2 cellular contexts compared by ENCODE assay signal in genomic region chr17:39975801-39976200, GRCh38.
TF ChIP-seq lines count a peak whose summit lies in the region.

No MANE protein-coding gene starts in this region.

TF ChIP-seq in H1, 55 proteins besides CTCF, POLR2A, EP300 and RAD21:
- TF ChIP-seq POU5F1 (IDR thresholded peaks at IDR 0.05; ENCODE audit: low read depth, low read length) (no peak), RFX5 (IDR thresholded peaks at IDR 0.05; ENCODE audit: borderline replicate concordance, low read depth, low read length) (no peak), TCF12 (IDR thresholded peaks at IDR 0.05; ENCODE audit: low read depth, low read length) (no peak), CEBPB (IDR thresholded peaks at IDR 0.05; ENCODE audit: low read depth, low read length) (no peak), MAX (IDR thresholded peaks at IDR 0.05) (no peak), SIX5 (IDR thresholded peaks at IDR 0.05; ENCODE audit: low read depth, low read length) (no peak), CHD2 (IDR thresholded peaks at IDR 0.05; ENCODE audit: low read length) (no peak), KDM4A (IDR thresholded peaks at IDR 0.05; ENCODE audit: low read depth, low read length, severe bottlenecking) (no peak), TAF1 (IDR thresholded peaks at IDR 0.05; ENCODE audit: low read depth, low read length) (no peak), HDAC6 (IDR thresholded peaks at IDR 0.05; ENCODE audit: low read depth, low read length) (no peak), RXRA (IDR thresholded peaks at IDR 0.05; ENCODE audit: insufficient read depth, low read depth, low read length) (no peak), RBBP5 (IDR thresholded peaks at IDR 0.05; ENCODE audit: borderline replicate concordance, low read depth, low read length) (no peak), SAP30 (IDR thresholded peaks at IDR 0.05; ENCODE audit: insufficient read depth, insufficient replicate concordance, low read length) (no peak), TBP (IDR thresholded peaks at IDR 0.05; ENCODE audit: low read depth, low read length) (no peak), CHD7 (IDR thresholded peaks at IDR 0.05; ENCODE audit: insufficient replicate concordance, low read length) (no peak)

TF ChIP-seq in GM12891, 5 proteins besides CTCF, POLR2A, EP300 and RAD21:
- TF ChIP-seq PAX5 (IDR thresholded peaks at IDR 0.05; ENCODE audit: insufficient read depth, low read length, severe bottlenecking): no peak
- TF ChIP-seq SPI1 (IDR thresholded peaks at IDR 0.05; ENCODE audit: low read depth, low read length): no peak
- TF ChIP-seq POLR2AphosphoS5 (IDR thresholded peaks at IDR 0.05; ENCODE audit: low read depth, low read length): no peak
- no peak for TF ChIP-seq TAF1 (IDR thresholded peaks at IDR 0.05; ENCODE audit: low read depth, low read length)
- no peak for TF ChIP-seq POU2F2 (IDR thresholded peaks at IDR 0.05; ENCODE audit: low read depth, low read length)
